In the genomic region with DNA sequence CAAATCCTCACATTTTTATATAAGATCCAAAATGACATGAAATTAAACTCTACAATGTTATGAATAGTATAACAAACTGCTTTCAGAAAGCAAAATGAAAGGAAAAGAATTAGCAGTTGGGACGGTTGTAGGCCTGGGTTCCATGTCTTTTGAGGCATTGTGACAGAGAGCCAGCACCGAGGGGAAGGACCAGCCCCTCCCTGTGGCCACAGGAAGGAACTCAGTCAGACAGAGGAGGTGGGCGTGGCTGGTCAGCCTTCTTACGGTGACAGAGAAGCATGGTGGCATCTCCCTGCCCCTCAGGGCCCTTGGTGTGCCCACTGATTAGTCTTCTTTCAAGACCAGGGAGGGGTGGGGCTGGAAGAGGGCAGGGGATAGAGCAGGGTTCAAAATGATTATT, we compare ENCODE assay signal across 1 cellular context.
TF ChIP-seq lines count a peak whose summit lies in the region.

No MANE protein-coding gene starts in this region.

TF ChIP-seq in K562, 482 proteins besides CTCF, POLR2A, EP300 and RAD21 (continued from another document):
- TF ChIP-seq SIN3A (IDR thresholded peaks at IDR 0.05; ENCODE audit: borderline replicate concordance in 2 of 2, control insufficient read depth in 1 of 2, low read depth in 2 of 2, low read length in 2 of 2) (peak in 1 of 2 experiments; percentile 14; a peak in 1 of 4 replicates), ZNF79 (CRISPR knock-in tag; IDR thresholded peaks at IDR 0.05; ENCODE audit: low read depth) (no peak), CREM (IDR thresholded peaks at IDR 0.05; ENCODE audit: low read depth) (peak; percentile 28; the same call in 1 of the 2 replicates), SMC3 (conservative IDR thresholded peaks at IDR 0.05; ENCODE audit: insufficient read depth, low read depth, low read length) (peak; percentile 82), XRCC5 (IDR thresholded peaks at IDR 0.05; ENCODE audit: low read depth, low read length) (peak; percentile 69; the same call in 1 of the 2 replicates), SP1 (CRISPR knock-in tag; IDR thresholded peaks at IDR 0.05) (0 out of 2 replicates have a peak, but pooled peaks have one; percentile 42), ZNF280B (CRISPR knock-in tag; IDR thresholded peaks at IDR 0.05) (no peak), PML (IDR thresholded peaks at IDR 0.05; ENCODE audit: low read length) (no peak), ZNF274 (IDR thresholded peaks at IDR 0.05; ENCODE audit: borderline replicate concordance, low read depth, low read length) (no peak), ARID2 (IDR thresholded peaks at IDR 0.05) (0 out of 2 replicates have a peak, but pooled peaks have one; percentile 25), MEIS2 (IDR thresholded peaks at IDR 0.05; ENCODE audit: partially characterized antibody) (peak; percentile 13), GABPA (tag; conservative IDR thresholded peaks at IDR 0.05; ENCODE audit: low read depth) (peak; percentile 66), NCOA6 (IDR thresholded peaks at IDR 0.05) (no peak)
- TF ChIP-seq, protein P1, sequence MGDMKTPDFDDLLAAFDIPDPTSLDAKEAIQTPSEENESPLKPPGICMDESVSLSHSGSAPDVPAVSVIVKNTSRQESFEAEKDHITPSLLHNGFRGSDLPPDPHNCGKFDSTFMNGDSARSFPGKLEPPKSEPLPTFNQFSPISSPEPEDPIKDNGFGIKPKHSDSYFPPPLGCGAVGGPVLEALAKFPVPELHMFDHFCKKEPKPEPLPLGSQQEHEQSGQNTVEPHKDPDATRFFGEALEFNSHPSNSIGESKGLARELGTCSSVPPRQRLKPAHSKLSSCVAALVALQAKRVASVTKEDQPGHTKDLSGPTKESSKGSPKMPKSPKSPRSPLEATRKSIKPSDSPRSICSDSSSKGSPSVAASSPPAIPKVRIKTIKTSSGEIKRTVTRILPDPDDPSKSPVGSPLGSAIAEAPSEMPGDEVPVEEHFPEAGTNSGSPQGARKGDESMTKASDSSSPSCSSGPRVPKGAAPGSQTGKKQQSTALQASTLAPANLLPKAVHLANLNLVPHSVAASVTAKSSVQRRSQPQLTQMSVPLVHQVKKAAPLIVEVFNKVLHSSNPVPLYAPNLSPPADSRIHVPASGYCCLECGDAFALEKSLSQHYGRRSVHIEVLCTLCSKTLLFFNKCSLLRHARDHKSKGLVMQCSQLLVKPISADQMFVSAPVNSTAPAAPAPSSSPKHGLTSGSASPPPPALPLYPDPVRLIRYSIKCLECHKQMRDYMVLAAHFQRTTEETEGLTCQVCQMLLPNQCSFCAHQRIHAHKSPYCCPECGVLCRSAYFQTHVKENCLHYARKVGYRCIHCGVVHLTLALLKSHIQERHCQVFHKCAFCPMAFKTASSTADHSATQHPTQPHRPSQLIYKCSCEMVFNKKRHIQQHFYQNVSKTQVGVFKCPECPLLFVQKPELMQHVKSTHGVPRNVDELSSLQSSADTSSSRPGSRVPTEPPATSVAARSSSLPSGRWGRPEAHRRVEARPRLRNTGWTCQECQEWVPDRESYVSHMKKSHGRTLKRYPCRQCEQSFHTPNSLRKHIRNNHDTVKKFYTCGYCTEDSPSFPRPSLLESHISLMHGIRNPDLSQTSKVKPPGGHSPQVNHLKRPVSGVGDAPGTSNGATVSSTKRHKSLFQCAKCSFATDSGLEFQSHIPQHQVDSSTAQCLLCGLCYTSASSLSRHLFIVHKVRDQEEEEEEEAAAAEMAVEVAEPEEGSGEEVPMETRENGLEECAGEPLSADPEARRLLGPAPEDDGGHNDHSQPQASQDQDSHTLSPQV (IDR thresholded peaks at IDR 0.05), result 0 out of 2 replicates have a peak, but pooled peaks have one; percentile 32
- TF ChIP-seq, protein P2, sequence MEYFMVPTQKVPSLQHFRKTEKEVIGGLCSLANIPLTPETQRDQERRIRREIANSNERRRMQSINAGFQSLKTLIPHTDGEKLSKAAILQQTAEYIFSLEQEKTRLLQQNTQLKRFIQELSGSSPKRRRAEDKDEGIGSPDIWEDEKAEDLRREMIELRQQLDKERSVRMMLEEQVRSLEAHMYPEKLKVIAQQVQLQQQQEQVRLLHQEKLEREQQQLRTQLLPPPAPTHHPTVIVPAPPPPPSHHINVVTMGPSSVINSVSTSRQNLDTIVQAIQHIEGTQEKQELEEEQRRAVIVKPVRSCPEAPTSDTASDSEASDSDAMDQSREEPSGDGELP (CRISPR knock-in tag; IDR thresholded peaks at IDR 0.05; ENCODE audit: borderline replicate concordance), result peak; percentile 65; the same call in 1 of the 2 replicates
- TF ChIP-seq, protein P3, sequence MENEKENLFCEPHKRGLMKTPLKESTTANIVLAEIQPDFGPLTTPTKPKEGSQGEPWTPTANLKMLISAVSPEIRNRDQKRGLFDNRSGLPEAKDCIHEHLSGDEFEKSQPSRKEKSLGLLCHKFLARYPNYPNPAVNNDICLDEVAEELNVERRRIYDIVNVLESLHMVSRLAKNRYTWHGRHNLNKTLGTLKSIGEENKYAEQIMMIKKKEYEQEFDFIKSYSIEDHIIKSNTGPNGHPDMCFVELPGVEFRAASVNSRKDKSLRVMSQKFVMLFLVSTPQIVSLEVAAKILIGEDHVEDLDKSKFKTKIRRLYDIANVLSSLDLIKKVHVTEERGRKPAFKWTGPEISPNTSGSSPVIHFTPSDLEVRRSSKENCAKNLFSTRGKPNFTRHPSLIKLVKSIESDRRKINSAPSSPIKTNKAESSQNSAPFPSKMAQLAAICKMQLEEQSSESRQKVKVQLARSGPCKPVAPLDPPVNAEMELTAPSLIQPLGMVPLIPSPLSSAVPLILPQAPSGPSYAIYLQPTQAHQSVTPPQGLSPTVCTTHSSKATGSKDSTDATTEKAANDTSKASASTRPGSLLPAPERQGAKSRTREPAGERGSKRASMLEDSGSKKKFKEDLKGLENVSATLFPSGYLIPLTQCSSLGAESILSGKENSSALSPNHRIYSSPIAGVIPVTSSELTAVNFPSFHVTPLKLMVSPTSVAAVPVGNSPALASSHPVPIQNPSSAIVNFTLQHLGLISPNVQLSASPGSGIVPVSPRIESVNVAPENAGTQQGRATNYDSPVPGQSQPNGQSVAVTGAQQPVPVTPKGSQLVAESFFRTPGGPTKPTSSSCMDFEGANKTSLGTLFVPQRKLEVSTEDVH (IDR thresholded peaks at IDR 0.05; ENCODE audit: low read depth, partially characterized antibody), result peak; percentile 31
- TF ChIP-seq, protein P4, sequence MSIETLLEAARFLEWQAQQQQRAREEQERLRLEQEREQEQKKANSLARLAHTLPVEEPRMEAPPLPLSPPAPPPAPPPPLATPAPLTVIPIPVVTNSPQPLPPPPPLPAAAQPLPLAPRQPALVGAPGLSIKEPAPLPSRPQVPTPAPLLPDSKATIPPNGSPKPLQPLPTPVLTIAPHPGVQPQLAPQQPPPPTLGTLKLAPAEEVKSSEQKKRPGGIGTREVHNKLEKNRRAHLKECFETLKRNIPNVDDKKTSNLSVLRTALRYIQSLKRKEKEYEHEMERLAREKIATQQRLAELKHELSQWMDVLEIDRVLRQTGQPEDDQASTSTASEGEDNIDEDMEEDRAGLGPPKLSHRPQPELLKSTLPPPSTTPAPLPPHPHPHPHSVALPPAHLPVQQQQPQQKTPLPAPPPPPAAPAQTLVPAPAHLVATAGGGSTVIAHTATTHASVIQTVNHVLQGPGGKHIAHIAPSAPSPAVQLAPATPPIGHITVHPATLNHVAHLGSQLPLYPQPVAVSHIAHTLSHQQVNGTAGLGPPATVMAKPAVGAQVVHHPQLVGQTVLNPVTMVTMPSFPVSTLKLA (conservative IDR thresholded peaks at IDR 0.05), result peak in 1 of 2 experiments; percentile 50; a peak in 1 of 4 replicates
